In the genomic region with DNA sequence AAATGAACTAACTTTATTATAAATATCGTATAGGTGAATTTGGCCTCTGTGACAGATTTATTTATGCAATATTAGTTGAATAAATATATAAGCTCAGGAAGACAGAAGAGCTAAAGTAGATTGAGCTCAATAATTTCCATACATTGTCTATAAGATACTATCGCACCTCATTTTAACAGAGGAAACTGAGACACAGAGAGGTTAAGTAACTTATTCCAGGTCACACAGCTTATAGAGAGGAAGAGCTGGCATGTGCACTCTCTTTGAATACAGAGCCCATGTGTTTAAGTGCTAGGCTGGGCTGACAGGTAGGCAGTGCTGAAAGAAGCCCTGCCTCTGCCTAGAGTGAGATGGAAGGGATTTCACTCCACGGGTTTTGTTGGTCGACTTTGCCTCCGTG, we compare ENCODE assay signal across 2 cellular contexts.
TF ChIP-seq lines count a peak whose summit lies in the region.

No MANE protein-coding gene starts in this region.

TF ChIP-seq in IMR-90, 13 proteins besides CTCF, POLR2A, EP300 and RAD21:
- TF ChIP-seq, protein P1, sequence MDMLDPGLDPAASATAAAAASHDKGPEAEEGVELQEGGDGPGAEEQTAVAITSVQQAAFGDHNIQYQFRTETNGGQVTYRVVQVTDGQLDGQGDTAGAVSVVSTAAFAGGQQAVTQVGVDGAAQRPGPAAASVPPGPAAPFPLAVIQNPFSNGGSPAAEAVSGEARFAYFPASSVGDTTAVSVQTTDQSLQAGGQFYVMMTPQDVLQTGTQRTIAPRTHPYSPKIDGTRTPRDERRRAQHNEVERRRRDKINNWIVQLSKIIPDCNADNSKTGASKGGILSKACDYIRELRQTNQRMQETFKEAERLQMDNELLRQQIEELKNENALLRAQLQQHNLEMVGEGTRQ (IDR thresholded peaks at IDR 0.05; ENCODE audit: low read depth, low read length), result no peak
- no peak for TF ChIP-seq FOS (IDR thresholded peaks at IDR 0.05; ENCODE audit: low read depth, low read length)
- TF ChIP-seq MAZ (IDR thresholded peaks at IDR 0.05; ENCODE audit: borderline replicate concordance, low read depth, low read length), result no peak
- no peak for TF ChIP-seq MAFK (IDR thresholded peaks at IDR 0.05; ENCODE audit: low read depth, low read length)

TF ChIP-seq in H1, 55 proteins besides CTCF, POLR2A, EP300 and RAD21:
- peak; percentile 70; the same call in 1 of the 2 replicates for TF ChIP-seq KDM1A (IDR thresholded peaks at IDR 0.05; ENCODE audit: borderline replicate concordance, low read length)
- TF ChIP-seq, protein P2, sequence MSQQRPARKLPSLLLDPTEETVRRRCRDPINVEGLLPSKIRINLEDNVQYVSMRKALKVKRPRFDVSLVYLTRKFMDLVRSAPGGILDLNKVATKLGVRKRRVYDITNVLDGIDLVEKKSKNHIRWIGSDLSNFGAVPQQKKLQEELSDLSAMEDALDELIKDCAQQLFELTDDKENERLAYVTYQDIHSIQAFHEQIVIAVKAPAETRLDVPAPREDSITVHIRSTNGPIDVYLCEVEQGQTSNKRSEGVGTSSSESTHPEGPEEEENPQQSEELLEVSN (IDR thresholded peaks at IDR 0.05), result no peak
- no peak for TF ChIP-seq RXRA (IDR thresholded peaks at IDR 0.05; ENCODE audit: insufficient read depth, low read depth, low read length)
- TF ChIP-seq SIN3A (conservative IDR thresholded peaks at IDR 0.05 in 1 of 2, IDR thresholded peaks at IDR 0.05 in 1 of 2; ENCODE audit: low read depth in 1 of 2, low read length in 2 of 2), result no peak
TF ChIP-seq in H1: peak in this region for 1.
